In genomic region chr2:74625658-74626425, GRCh38 we compare ENCODE assay signal across 1 cellular context.
TF ChIP-seq lines count a peak whose summit lies in the region.

No MANE protein-coding gene starts in this region.

TF ChIP-seq in HepG2, 621 proteins besides CTCF, POLR2A, EP300 and RAD21:
- TF ChIP-seq SCMH1 (CRISPR knock-in tag; IDR thresholded peaks at IDR 0.05; ENCODE audit: borderline replicate concordance): no peak
- TF ChIP-seq RNF2 (conservative IDR thresholded peaks at IDR 0.05; ENCODE audit: low read depth): no peak
- no peak for TF ChIP-seq MEIS2 (CRISPR knock-in tag; IDR thresholded peaks at IDR 0.05)
- no peak for TF ChIP-seq GATA4 (IDR thresholded peaks at IDR 0.05; ENCODE audit: borderline replicate concordance, low read depth)
- no peak for TF ChIP-seq SOX6 (IDR thresholded peaks at IDR 0.05)
- TF ChIP-seq SOX6 (CRISPR knock-in tag; IDR thresholded peaks at IDR 0.05): no peak
- TF ChIP-seq ZNF318 (CRISPR knock-in tag; IDR thresholded peaks at IDR 0.05): no peak
- TF ChIP-seq, protein P1, sequence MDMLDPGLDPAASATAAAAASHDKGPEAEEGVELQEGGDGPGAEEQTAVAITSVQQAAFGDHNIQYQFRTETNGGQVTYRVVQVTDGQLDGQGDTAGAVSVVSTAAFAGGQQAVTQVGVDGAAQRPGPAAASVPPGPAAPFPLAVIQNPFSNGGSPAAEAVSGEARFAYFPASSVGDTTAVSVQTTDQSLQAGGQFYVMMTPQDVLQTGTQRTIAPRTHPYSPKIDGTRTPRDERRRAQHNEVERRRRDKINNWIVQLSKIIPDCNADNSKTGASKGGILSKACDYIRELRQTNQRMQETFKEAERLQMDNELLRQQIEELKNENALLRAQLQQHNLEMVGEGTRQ (IDR thresholded peaks at IDR 0.05; ENCODE audit: low read depth, low read length): no peak
- TF ChIP-seq, protein P1 (CRISPR knock-in tag; IDR thresholded peaks at IDR 0.05; ENCODE audit: borderline replicate concordance): no peak
- TF ChIP-seq ZBTB34 (CRISPR knock-in tag; IDR thresholded peaks at IDR 0.05): no peak
- TF ChIP-seq SMARCE1 (IDR thresholded peaks at IDR 0.05; ENCODE audit: borderline replicate concordance): no peak
- no peak for TF ChIP-seq CCAR2 (optimal IDR thresholded peaks at IDR 0.05; ENCODE audit: low read depth, low read length)
- TF ChIP-seq ZNF543 (CRISPR knock-in tag; IDR thresholded peaks at IDR 0.05): no peak
- 0 out of 2 replicates have a peak, but pooled peaks have one; percentile 14 for TF ChIP-seq ATF7 (IDR thresholded peaks at IDR 0.05)
- TF ChIP-seq ATF7 (CRISPR knock-in tag; IDR thresholded peaks at IDR 0.05): no peak
- TF ChIP-seq NR2F6 (IDR thresholded peaks at IDR 0.05): no peak
- no peak for TF ChIP-seq NR2F6 (CRISPR knock-in tag; IDR thresholded peaks at IDR 0.05)
- no peak for TF ChIP-seq HOXA9 (CRISPR knock-in tag; IDR thresholded peaks at IDR 0.05; ENCODE audit: borderline replicate concordance)
- no peak for TF ChIP-seq MBNL3 (CRISPR knock-in tag; conservative IDR thresholded peaks at IDR 0.05)
- TF ChIP-seq, protein P2, sequence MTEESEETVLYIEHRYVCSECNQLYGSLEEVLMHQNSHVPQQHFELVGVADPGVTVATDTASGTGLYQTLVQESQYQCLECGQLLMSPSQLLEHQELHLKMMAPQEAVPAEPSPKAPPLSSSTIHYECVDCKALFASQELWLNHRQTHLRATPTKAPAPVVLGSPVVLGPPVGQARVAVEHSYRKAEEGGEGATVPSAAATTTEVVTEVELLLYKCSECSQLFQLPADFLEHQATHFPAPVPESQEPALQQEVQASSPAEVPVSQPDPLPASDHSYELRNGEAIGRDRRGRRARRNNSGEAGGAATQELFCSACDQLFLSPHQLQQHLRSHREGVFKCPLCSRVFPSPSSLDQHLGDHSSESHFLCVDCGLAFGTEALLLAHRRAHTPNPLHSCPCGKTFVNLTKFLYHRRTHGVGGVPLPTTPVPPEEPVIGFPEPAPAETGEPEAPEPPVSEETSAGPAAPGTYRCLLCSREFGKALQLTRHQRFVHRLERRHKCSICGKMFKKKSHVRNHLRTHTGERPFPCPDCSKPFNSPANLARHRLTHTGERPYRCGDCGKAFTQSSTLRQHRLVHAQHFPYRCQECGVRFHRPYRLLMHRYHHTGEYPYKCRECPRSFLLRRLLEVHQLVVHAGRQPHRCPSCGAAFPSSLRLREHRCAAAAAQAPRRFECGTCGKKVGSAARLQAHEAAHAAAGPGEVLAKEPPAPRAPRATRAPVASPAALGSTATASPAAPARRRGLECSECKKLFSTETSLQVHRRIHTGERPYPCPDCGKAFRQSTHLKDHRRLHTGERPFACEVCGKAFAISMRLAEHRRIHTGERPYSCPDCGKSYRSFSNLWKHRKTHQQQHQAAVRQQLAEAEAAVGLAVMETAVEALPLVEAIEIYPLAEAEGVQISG (CRISPR knock-in tag; IDR thresholded peaks at IDR 0.05): 0 out of 2 replicates have a peak, but pooled peaks have one; percentile 23
- TF ChIP-seq KLF15 (CRISPR knock-in tag; IDR thresholded peaks at IDR 0.05; ENCODE audit: borderline replicate concordance): no peak
- TF ChIP-seq ZNF354B (CRISPR knock-in tag; IDR thresholded peaks at IDR 0.05): no peak
- TF ChIP-seq ZNF446 (CRISPR knock-in tag; IDR thresholded peaks at IDR 0.05): no peak
- no peak for TF ChIP-seq U2AF1 (optimal IDR thresholded peaks at IDR 0.05; ENCODE audit: low read depth, low read length)
- peak; percentile 31 for TF ChIP-seq STAG1 (CRISPR knock-in tag; IDR thresholded peaks at IDR 0.05)
- TF ChIP-seq BRD4 (CRISPR knock-in tag; IDR thresholded peaks at IDR 0.05): no peak
- TF ChIP-seq ZBTB20 (CRISPR knock-in tag; IDR thresholded peaks at IDR 0.05; ENCODE audit: borderline replicate concordance, low read depth): no peak
- peak; percentile 72; the same call in 1 of the 2 replicates for TF ChIP-seq CEBPB (IDR thresholded peaks at IDR 0.05; ENCODE audit: borderline replicate concordance, low read depth, low read length)
- TF ChIP-seq ZNF570 (CRISPR knock-in tag; IDR thresholded peaks at IDR 0.05; ENCODE audit: borderline replicate concordance): no peak
- TF ChIP-seq EHMT2 (IDR thresholded peaks at IDR 0.05; ENCODE audit: borderline replicate concordance, low read depth, low read length): no peak
- no peak for TF ChIP-seq ZBTB2 (CRISPR knock-in tag; IDR thresholded peaks at IDR 0.05; ENCODE audit: low read depth)
- no peak for TF ChIP-seq FUBP1 (CRISPR knock-in tag; IDR thresholded peaks at IDR 0.05; ENCODE audit: borderline replicate concordance)
